In genomic region chr1:34113362-34113761, GRCh38 we compare ENCODE assay signal across 15 cellular contexts. TPM values are rescaled to one million over a fixed set of nuclear protein-coding genes. Genes with fewer than 3 reads are reported as not detected.
DNase-seq lines count a peak whose midpoint lies in the region; TF ChIP-seq lines count a peak whose summit lies in the region.
"Had no signal": no experiment of that assay in that cellular context is flagged by ENCODE, and none has a peak within 500 bp of the region (broad histone marks: within the 10 kb centered on the region; RNA-seq: fewer than 3 reads in every experiment).

No MANE protein-coding gene starts in this region.

- H3K4me3 ChIP-seq in H7 (ENCODE audit: insufficient read depth, low read depth, low read length) (no peak overlapping the region), endodermal cell (ENCODE audit: low read length) (no peak overlapping the region), mesendoderm (ENCODE audit: low read length) (no peak overlapping the region)
- H3K4me3 ChIP-seq in CD4-positive, alpha-beta memory T cell (ENCODE audit: low read length in 2 of 2), result no peak overlapping the region
- H3K4me3 ChIP-seq: adrenal gland had no signal

- H3K4me1 Mint-ChIP-seq in endodermal cell, result peaks cover 9% of the 10 kb centered on the region
- no peaks in the 10 kb centered on the region for H3K4me1 Mint-ChIP-seq in CD4-positive, alpha-beta memory T cell
- H3K4me1 Mint-ChIP-seq: T-helper 17 cell had no signal

- H2BK15ac ChIP-seq in mesendoderm (replicated peaks; ENCODE audit: low read depth), result no peak overlapping the region

- H3K56ac ChIP-seq in mesendoderm (ENCODE audit: low read length), result no peak overlapping the region

- no peaks in the 10 kb centered on the region for H3K79me2 ChIP-seq in mesendoderm (ENCODE audit: control insufficient read depth, insufficient read depth, low read length)

- H4K5ac ChIP-seq in mesendoderm (ENCODE audit: low read length), result no peak overlapping the region

- no peaks in the 10 kb centered on the region for H3K36me3 Mint-ChIP-seq in endodermal cell (ENCODE audit: low read depth)
- H3K36me3 Mint-ChIP-seq in CD4-positive, alpha-beta memory T cell, result no peaks in the 10 kb centered on the region

- H3K23ac ChIP-seq in mesendoderm (ENCODE audit: low read length), result no peak overlapping the region

- H2BK5ac ChIP-seq in mesendoderm (ENCODE audit: low read length), result no peak overlapping the region

- H3K36me3 ChIP-seq in H7 (replicated peaks; ENCODE audit: control insufficient read depth, insufficient read depth, low read length) (no peaks in the 10 kb centered on the region; the same call in 1 of the 2 replicates), endodermal cell (ENCODE audit: control insufficient read depth, insufficient read depth, low read length) (no peaks in the 10 kb centered on the region), mesendoderm (ENCODE audit: control insufficient read depth, insufficient read depth, low read length) (no peaks in the 10 kb centered on the region)
- H3K36me3 ChIP-seq in CD4-positive, alpha-beta memory T cell (ENCODE audit: insufficient read depth, low read length), result no peaks in the 10 kb centered on the region
- H3K36me3 ChIP-seq: adrenal gland had no signal

- peak; percentile 12 to 44 for DNase-seq in NCI-H2081 (lab: John Stamatoyannopoulos, UW)
- DNase-seq in NCI-H2081 treated with DMSO at 0.1 percent for 48 hours (lab: John Stamatoyannopoulos, UW), result no peak
- DNase-seq in H7, result peak; percentile 57
- peak; percentile 89 for DNase-seq in endodermal cell
- peak; percentile 82 for DNase-seq in mesendoderm
- DNase-seq in NCI-H2196 treated with DMSO at 0.1 percent for 48 hours (lab: John Stamatoyannopoulos, UW; ENCODE audit: unreplicated experiment), result no peak
- DNase-seq in CD4-positive, alpha-beta memory T cell, result no peak
- no peak for DNase-seq in SIG-M5 (lab: John Stamatoyannopoulos, UW)
- DNase-seq: activated CD4-positive, alpha-beta T cell treated with anti-CD3 and anti-CD28 coated beads for 4 hours; activated T-cell treated with anti-CD3 and anti-CD28 coated beads, Interleukin-2, amount 50 U/mL, for 72 hours; NCI-H2107; T-helper 17 cell had no signal

- H3K79me1 ChIP-seq in mesendoderm (ENCODE audit: low read length), result peaks cover 9% of the 10 kb centered on the region

- no peaks in the 10 kb centered on the region for H3K4me1 ChIP-seq in endodermal cell (ENCODE audit: control insufficient read depth, insufficient read depth, low read length)
- H3K4me1 ChIP-seq in mesendoderm (ENCODE audit: control insufficient read depth, low read depth, low read length), result peaks cover 2% of the 10 kb centered on the region
- H3K4me1 ChIP-seq in CD4-positive, alpha-beta memory T cell (ENCODE audit: insufficient read depth, low read length), result no peaks in the 10 kb centered on the region
- H3K4me1 ChIP-seq: adrenal gland had no signal

- H3K9ac ChIP-seq in endodermal cell (ENCODE audit: extremely low read depth, low read length, poor library complexity, severe bottlenecking) (no peak overlapping the region), mesendoderm (ENCODE audit: low read length) (no peak overlapping the region)

- intact Hi-C loops in CD4-positive, alpha-beta memory T cell (cut with micrococcal nuclease), result no loop called here

- no peak overlapping the region for H3K4me2 ChIP-seq in mesendoderm (ENCODE audit: low read length)

- peak; percentile 72 for TF ChIP-seq CTCF in endodermal cell (conservative IDR thresholded peaks at IDR 0.05)

- POLR2A ChIA-PET in CD4-positive, alpha-beta memory T cell (lab: Charles Lee; ENCODE audit: partially characterized antibody), result no interaction called here

- CTCF ChIA-PET in CD4-positive, alpha-beta memory T cell (lab: Charles Lee; ENCODE audit: partially characterized antibody), result no interaction called here

- no peaks in the 10 kb centered on the region for H3K27me3 ChIP-seq in H7 (ENCODE audit: control insufficient read depth, insufficient read depth, low read length)
- H3K27me3 ChIP-seq in endodermal cell (ENCODE audit: control insufficient read depth, insufficient read depth, low read length, poor library complexity, severe bottlenecking), result no peaks in the 10 kb centered on the region
- H3K27me3 ChIP-seq in mesendoderm (ENCODE audit: insufficient read depth, low read length, poor library complexity), result no peaks in the 10 kb centered on the region
- H3K27me3 ChIP-seq in CD4-positive, alpha-beta memory T cell (ENCODE audit: insufficient read depth, low read length), result no peaks in the 10 kb centered on the region
- H3K27me3 ChIP-seq: adrenal gland had no signal

- H3K4ac ChIP-seq in mesendoderm (ENCODE audit: low read depth, low read length), result no peak overlapping the region

- no peak overlapping the region for H3K18ac ChIP-seq in mesendoderm (ENCODE audit: low read length)

- no peaks in the 10 kb centered on the region for H3K27me3 Mint-ChIP-seq in endodermal cell (ENCODE audit: insufficient read depth)
- peaks cover 5% of the 10 kb centered on the region in 2 donors for H3K27me3 Mint-ChIP-seq in CD4-positive, alpha-beta memory T cell

- WGBS in endodermal cell (ENCODE audit: insufficient coverage in 1 of 2, insufficient read length in 1 of 2), 2 experiments, result 62 to 86% methylated on average over 1 to 2 of the region's 2 CpGs
- no CpG with 5 or more reads among the region's 2 CpGs for WGBS in mesendoderm (ENCODE audit: extremely low coverage, insufficient coverage, low lambda C conversion rate)

- peaks cover 23% of the 10 kb centered on the region for H3K9me3 Mint-ChIP-seq in endodermal cell
- H3K9me3 Mint-ChIP-seq in CD4-positive, alpha-beta memory T cell, result peaks cover 0 to 46% (median 26%) of the 10 kb centered on the region in 8 donors

- H3K9me3 ChIP-seq in endodermal cell (ENCODE audit: control insufficient read depth, low read length), result peaks cover 13% of the 10 kb centered on the region
- H3K9me3 ChIP-seq in CD4-positive, alpha-beta memory T cell (ENCODE audit: control insufficient read depth in 1 of 2, low read length in 2 of 2), result peaks cover 0 to 3% of the 10 kb centered on the region in 2 donors

- no peak overlapping the region for H2AK5ac ChIP-seq in mesendoderm (ENCODE audit: low read length)

- H4K8ac ChIP-seq in mesendoderm (ENCODE audit: low read depth, low read length), result no peak overlapping the region

- no peak overlapping the region for H2BK120ac ChIP-seq in mesendoderm (ENCODE audit: low read depth, low read length)

- no peak overlapping the region for H3K4me3 Mint-ChIP-seq in endodermal cell
- H3K4me3 Mint-ChIP-seq in CD4-positive, alpha-beta memory T cell, result no peak overlapping the region
- H3K4me3 Mint-ChIP-seq: activated T-cell treated with anti-CD3 and anti-CD28 coated beads, Interleukin-2, amount 50 U/mL, for 72 hours; T-helper 17 cell had no signal

- H3K27ac ChIP-seq in endodermal cell (ENCODE audit: low read depth, low read length) (no peak overlapping the region), mesendoderm (ENCODE audit: low read depth, low read length) (no peak overlapping the region)
- H3K27ac ChIP-seq in CD4-positive, alpha-beta memory T cell (ENCODE audit: low read depth, low read length), result no peak overlapping the region
- H3K27ac ChIP-seq: adrenal gland had no signal

- H3K27ac Mint-ChIP-seq in endodermal cell, result no peak overlapping the region
- H3K27ac Mint-ChIP-seq in CD4-positive, alpha-beta memory T cell, result no peak overlapping the region
- H3K27ac Mint-ChIP-seq: activated T-cell treated with anti-CD3 and anti-CD28 coated beads, Interleukin-2, amount 50 U/mL, for 72 hours; T-helper 17 cell had no signal

RNA-seq across cellular contexts. Expression of gene CSMD2, which starts 51.7 kb away (rescaled TPM):
- 5.8 and 6.3 TPM in 2 replicates for total RNA-seq in H7 (2014; rRNA removed; shearing (Covaris generic))
- total RNA-seq in endodermal cell, result 1 to 10 TPM in 1 of 2 donors, under 1 TPM in 1; 0.62 to 2.8 TPM
- polyA plus RNA-seq in endodermal cell (2013, experiment 1 of 2), result 3.9 TPM
- 3.1 TPM for polyA plus RNA-seq in endodermal cell (2013, experiment 2 of 2)
- 3.1 TPM for polyA plus RNA-seq in mesendoderm (2013, experiment 1 of 2)
- 2.4 TPM for polyA plus RNA-seq in mesendoderm (2013, experiment 2 of 2)
- not detected for total RNA-seq in CD4-positive, alpha-beta memory T cell
- polyA plus RNA-seq in CD4-positive, alpha-beta memory T cell, result not detected
- total RNA-seq: activated T-cell treated with anti-CD3 and anti-CD28 coated beads, Interleukin-2, amount 50 U/mL, for 72 hours; Calu3; mononuclear cell; T-helper 17 cell had no signal

Comparison
In these comparisons a context has a peak if more than half of its experiments do, and no peak if none do; other contexts are left out.
1. DNase-seq: peak in NCI-H2081 (2 of 2), H7 (single experiment), endodermal cell (single experiment) and mesendoderm (single experiment); none in NCI-H2081 treated with DMSO at 0.1 percent for 48 hours (single experiment), NCI-H2196 treated with DMSO at 0.1 percent for 48 hours (single experiment), CD4-positive, alpha-beta memory T cell (0 of 5) and SIG-M5 (single experiment).